9 cellular contexts compared by ENCODE assay signal in genomic region chr10:15859531-15859864, GRCh38. TPM values are rescaled to one million over a fixed set of nuclear protein-coding genes. Genes with fewer than 3 reads are reported as not detected.
DNase-seq lines count a peak whose midpoint lies in the region; ATAC-seq, FAIRE-seq and TF ChIP-seq lines count a peak whose summit lies in the region.
"Had no signal": no experiment of that assay in that cellular context is flagged by ENCODE, and none has a peak within 500 bp of the region (broad histone marks: within the 10 kb centered on the region; RNA-seq: fewer than 3 reads in every experiment).

No MANE protein-coding gene starts in this region.

- WGBS in K562 (ENCODE audit: insufficient coverage, low coverage, missing lambda C conversion rate), result 0% methylated on average over 7 of the region's 7 CpGs
- 33% methylated on average over 7 of the region's 7 CpGs for WGBS in mesenchymal stem cell

- no TSS peak for BruUV-seq in K562 (replicated peaks; lab: Mats Ljungman, UMichigan)

- H3K27me3 ChIP-seq in cardiac muscle cell (peaks cover 29% of the 10 kb centered on the region), K562 (ENCODE audit: control insufficient read depth in 2 of 2, insufficient read depth in 2 of 2, low read length in 2 of 2) (no peaks in the 10 kb centered on the region; a peak in 1 of 5 replicates), mesenchymal stem cell (ENCODE audit: control insufficient read depth in 1 of 2, insufficient read depth in 1 of 2, low read length in 2 of 2) (peaks cover 0 to 3% of the 10 kb centered on the region in 2 experiments), upper lobe of right lung (peaks cover 13% of the 10 kb centered on the region)

- FAIRE-seq in K562 (lab: Jason Lieb, UNC), result no peak

- peaks cover 60% of the 10 kb centered on the region for H3K79me2 ChIP-seq in K562 (ENCODE audit: control insufficient read depth, insufficient read depth, low read length)

- H4K91ac ChIP-seq in mesenchymal stem cell (ENCODE audit: low read length), result no peak overlapping the region

- TF ChIP-seq POLR2A in K562 (conservative IDR thresholded peaks at IDR 0.05), result no peak

- H2AFZ ChIP-seq in K562 (ENCODE audit: low read depth, low read length), result peak overlapping the region; percentile 92
- H2AFZ ChIP-seq in mesenchymal stem cell (ENCODE audit: low read depth, low read length), result peak overlapping the region; percentile 85

- peak overlapping the region in 1 of 2 experiments; percentile 94 for H3K23ac ChIP-seq in mesenchymal stem cell (ENCODE audit: low read length in 2 of 2)

- H2AK5ac ChIP-seq in mesenchymal stem cell (ENCODE audit: low read length, severe bottlenecking), result no peak overlapping the region

- H3K4me3 ChIP-seq in cardiac muscle cell (peak overlapping the region; percentile 65), K562 (peak overlapping the region; percentile 95), mesenchymal stem cell (ENCODE audit: insufficient read depth in 1 of 2, low read depth in 1 of 2, low read length in 2 of 2) (peak overlapping the region; percentile 93 to 98), upper lobe of right lung (peak overlapping the region; percentile 95)

- H3K9me3 ChIP-seq in cardiac muscle cell (ENCODE audit: low read depth), result no peaks in the 10 kb centered on the region
- H3K9me3 ChIP-seq in K562 (replicated peaks; ENCODE audit: control insufficient read depth, insufficient read depth, low read depth, low read length), result no peaks in the 10 kb centered on the region
- no peaks in the 10 kb centered on the region for H3K9me3 ChIP-seq in mesenchymal stem cell (ENCODE audit: control insufficient read depth, low read length)
- no peaks in the 10 kb centered on the region for H3K9me3 ChIP-seq in upper lobe of right lung

- H3K9me1 ChIP-seq in K562 (ENCODE audit: control insufficient read depth, insufficient read depth, low read length), result no peaks in the 10 kb centered on the region

- ATAC-seq in left ventricle myocardium superior, result no peak
- ATAC-seq in K562, result no peak
- ATAC-seq in upper lobe of right lung, result no peak
- no peak for ATAC-seq in HG02885 (IDR thresholded peaks at IDR 0.05; ENCODE audit: poor library complexity, unreplicated experiment)

- peak overlapping the region; percentile 91 for H3K4me2 ChIP-seq in K562 (ENCODE audit: insufficient read depth, low read length)
- peak overlapping the region; percentile 85 for H3K4me2 ChIP-seq in mesenchymal stem cell (ENCODE audit: low read length, poor library complexity, severe bottlenecking)

- no peak overlapping the region for H4K8ac ChIP-seq in mesenchymal stem cell (ENCODE audit: low read length)

- in situ Hi-C loops in K562 (cut with MboI), result no loop called here

- intact Hi-C loops in left ventricle myocardium superior (cut with micrococcal nuclease), result no loop called here
- intact Hi-C loops in K562 (cut with micrococcal nuclease), result loop anchor here (5.0 kb wide), 1 partner anchor 52 kb away; no protein-coding TSS in a partner anchor
- intact Hi-C loops in upper lobe of right lung (cut with DNase I), result no loop called here

- no peak for TF ChIP-seq RAD21 in K562 (CRISPR knock-in tag; conservative IDR thresholded peaks at IDR 0.05 in 1 of 2, IDR thresholded peaks at IDR 0.05 in 1 of 2)

- CTCF ChIA-PET in K562 (lab: Yijun Ruan, JAX; ENCODE audit: low intra/inter-chr PET ratio), result no interaction called here

- H2BK12ac ChIP-seq in mesenchymal stem cell (ENCODE audit: low read length in 2 of 2), result no peak overlapping the region

- no peak overlapping the region for H2BK120ac ChIP-seq in mesenchymal stem cell (ENCODE audit: low read depth, low read length)

- H3K9ac ChIP-seq in K562 (ENCODE audit: insufficient read depth in 1 of 2, low read depth in 2 of 2, low read length in 2 of 2), result peak overlapping the region; percentile 76 to 91
- H3K9ac ChIP-seq in mesenchymal stem cell (ENCODE audit: low read length), result peak overlapping the region; percentile 92

- no peak for TF ChIP-seq CTCF in cardiac muscle cell (IDR thresholded peaks at IDR 0.05; ENCODE audit: low read depth, low read length)
- TF ChIP-seq CTCF in K562 (IDR thresholded peaks at IDR 0.05 in 2 of 3, conservative IDR thresholded peaks at IDR 0.05 in 1 of 3; ENCODE audit: insufficient read depth in 2 of 3, low read depth in 1 of 3, low read length in 3 of 3), result no peak
- TF ChIP-seq CTCF in upper lobe of right lung (IDR thresholded peaks at IDR 0.05), result no peak

- no peaks in the 10 kb centered on the region for H4K20me1 ChIP-seq in K562 (replicated peaks; ENCODE audit: control insufficient read depth, insufficient read depth, low read length)

- peak overlapping the region; percentile 26 to 71 for H3K18ac ChIP-seq in mesenchymal stem cell (ENCODE audit: low read depth in 1 of 2, low read length in 2 of 2)

- no peaks in the 10 kb centered on the region for H3K36me3 ChIP-seq in cardiac muscle cell
- 0 out of 3 replicates have a peak, but pooled peaks cover 1% of the 10 kb centered on the region for H3K36me3 ChIP-seq in K562 (ENCODE audit: control insufficient read depth, insufficient read depth, low read length)
- no peaks in the 10 kb centered on the region for H3K36me3 ChIP-seq in mesenchymal stem cell (ENCODE audit: control insufficient read depth in 1 of 2, insufficient read depth in 2 of 2, low read depth in 1 of 2, low read length in 2 of 2)
- H3K36me3 ChIP-seq in upper lobe of right lung, result no peaks in the 10 kb centered on the region

- DNase-seq in cardiac muscle cell (ENCODE audit: low read depth in 1 of 2, low spot score in 1 of 2), result no peak
- DNase-seq in left ventricle myocardium superior, result no peak
- DNase-seq in K562 (ENCODE audit: extremely low read depth in 1 of 4, low spot score in 3 of 4), result no peak
- no peak for DNase-seq in mesenchymal stem cell
- no peak for DNase-seq in upper lobe of right lung
- no peak for DNase-seq in NCI-H345 (lab: John Stamatoyannopoulos, UW)
- no peak for DNase-seq in NCI-H187 treated with DMSO at 0.1 percent for 48 hours (lab: John Stamatoyannopoulos, UW)
- DNase-seq: MV-4-11 had no signal

- H3K27ac ChIP-seq in cardiac muscle cell (no peak overlapping the region), K562 (ENCODE audit: extremely low read depth, low read depth, low read length) (peak overlapping the region; percentile 71; the same call in 2 of the 3 replicates), mesenchymal stem cell (ENCODE audit: low read length, poor library complexity, severe bottlenecking) (no peak overlapping the region), upper lobe of right lung (peak overlapping the region; percentile 75)

- no peak for TF ChIP-seq EP300 in K562 (IDR thresholded peaks at IDR 0.05; ENCODE audit: low read length)

- H3K4ac ChIP-seq in mesenchymal stem cell (ENCODE audit: low read depth in 1 of 2, low read length in 2 of 2), result peak overlapping the region; percentile 24 to 85

- peaks cover 9% of the 10 kb centered on the region for H3K79me1 ChIP-seq in mesenchymal stem cell (replicated peaks; ENCODE audit: low read length, poor library complexity, severe bottlenecking)

- no peak overlapping the region for H2BK5ac ChIP-seq in mesenchymal stem cell (ENCODE audit: low read depth, low read length, poor library complexity, severe bottlenecking)

- H3K4me1 ChIP-seq in cardiac muscle cell (ENCODE audit: low read depth) (peaks cover 7% of the 10 kb centered on the region), K562 (replicated peaks in 1 of 2; ENCODE audit: control insufficient read depth in 2 of 2, insufficient read depth in 2 of 2, low read length in 2 of 2) (peaks cover 6 to 14% of the 10 kb centered on the region in 2 experiments; a peak in 4 of 5 replicates), mesenchymal stem cell (ENCODE audit: control insufficient read depth, insufficient read depth, low read depth, low read length) (peaks cover 1% of the 10 kb centered on the region), upper lobe of right lung (peaks cover 26% of the 10 kb centered on the region)

- POLR2A ChIA-PET in K562 (lab: Yijun Ruan, JAX), result no interaction called here

- no peak overlapping the region for H2BK15ac ChIP-seq in mesenchymal stem cell (ENCODE audit: low read depth, poor library complexity, severe bottlenecking)

- H3K14ac ChIP-seq in mesenchymal stem cell (ENCODE audit: low read length in 2 of 2), result peak overlapping the region in 1 of 2 experiments; percentile 68

TF ChIP-seq in K562, 482 proteins besides CTCF, POLR2A, EP300 and RAD21 (continues in another document):
- TF ChIP-seq ERF (CRISPR knock-in tag; IDR thresholded peaks at IDR 0.05), result no peak
- 0 out of 2 replicates have a peak, but pooled peaks have one; percentile 11 for TF ChIP-seq ZNF232 (CRISPR knock-in tag; IDR thresholded peaks at IDR 0.05)
- no peak for TF ChIP-seq ZFP36 (IDR thresholded peaks at IDR 0.05; ENCODE audit: low read depth, low read length, partially characterized antibody)
- no peak for TF ChIP-seq MTA3 (IDR thresholded peaks at IDR 0.05; ENCODE audit: borderline replicate concordance)

RNA-seq across cellular contexts. Expression of gene MINDY3, which starts 0.8 kb away (rescaled TPM):
- total RNA-seq in cardiac muscle cell (12.4 and 14.5 TPM in 2 replicates), left ventricle myocardium superior (18.5 TPM), K562 (2014; rRNA removed) (11.7 and 14.0 TPM in 2 replicates), K562 (2014; rRNA removed; fragmentation: Illumina TruSeq; extraction: Trizol) (29.1 and 33.9 TPM in 2 replicates), K562 (2015; rRNA removed; fragmentation: Illumina TruSeq; extraction: Trizol) (28.8 and 29.5 TPM in 2 replicates), K562 (2021) (22.0 and 23.0 TPM in 2 replicates), upper lobe of right lung (39.2 TPM)
- polyA plus RNA-seq in cardiac muscle cell (20.4 and 20.6 TPM in 2 replicates), K562 (2011; rRNA removed) (17.1 and 18.3 TPM in 2 replicates), K562 (2014; fragmentation: Illumina TruSeq; extraction: Trizol) (21.3 and 23.6 TPM in 2 replicates), K562 (2014; fragmentation: Nextera tagmentation; extraction: Ambion mirVana) (10 to 100 TPM; 34.2 to 35.9 TPM), K562 (2014; rRNA removed) (14.7 and 19.2 TPM in 2 replicates)
- 13.0 and 53.9 TPM in 2 replicates for total RNA-seq in K562 (2011; cell fraction: chromatin; rRNA removed; ENCODE audit: low replicate concordance)
- total RNA-seq in K562 (2011; cell fraction: nucleolus; rRNA removed), result 7.5 and 9.9 TPM in 2 replicates
- 25.6 and 40.0 TPM in 2 replicates for total RNA-seq in K562 (2011; cell fraction: nucleoplasm; rRNA removed)
- polyA plus RNA-seq in K562 (2011; cell fraction: cytosol; rRNA removed), result 2.9 and 6.9 TPM in 2 replicates
- 17.9 and 29.3 TPM in 2 replicates for polyA plus RNA-seq in K562 (2011; cell fraction: nucleus; rRNA removed)
- 16.7 and 29.5 TPM in 2 replicates for polyA plus RNA-seq in K562 (2012)
- 24.1 and 28.4 TPM in 2 replicates for polyA minus RNA-seq in K562 (2011; rRNA and poly(A)+ RNA removed)
- 9.4 and 10.1 TPM in 2 replicates for polyA minus RNA-seq in K562 (2011; cell fraction: cytosol; rRNA and poly(A)+ RNA removed)
- polyA minus RNA-seq in K562 (2011; cell fraction: nucleus; rRNA and poly(A)+ RNA removed), result 29.1 and 59.8 TPM in 2 replicates
- polyA plus RNA-seq in mesenchymal stem cell (2013, experiment 1 of 2), result 18.6 TPM
- 20.8 TPM for polyA plus RNA-seq in mesenchymal stem cell (2013, experiment 2 of 2)

Comparison
In these comparisons a context has a peak if more than half of its experiments do, and no peak if none do; other contexts are left out.
1. H3K27ac ChIP-seq: peak in K562 (single experiment) and upper lobe of right lung (single experiment); none in cardiac muscle cell (single experiment) and mesenchymal stem cell (single experiment).
2. Peak in every context shown above with its lines, with median percentiles within 50 percentile points of each other: H3K4me3 ChIP-seq.